In genomic region chr19:47660435-47660832, GRCh38 we compare ENCODE assay signal across 16 cellular contexts. TPM values are rescaled to one million over a fixed set of nuclear protein-coding genes. Genes with fewer than 3 reads are reported as not detected.
DNase-seq lines count a peak whose midpoint lies in the region; ATAC-seq and TF ChIP-seq lines count a peak whose summit lies in the region.
"Had no signal": no experiment of that assay in that cellular context is flagged by ENCODE, and none has a peak within 500 bp of the region (broad histone marks: within the 10 kb centered on the region; RNA-seq: fewer than 3 reads in every experiment).

No MANE protein-coding gene starts in this region.

- H3K4me1 ChIP-seq in breast epithelium (peaks cover 12 to 19% of the 10 kb centered on the region in 2 donors), right lobe of liver (peaks cover 0 to 58% (median 27%) of the 10 kb centered on the region in 4 donors), transverse colon (peaks cover 50 to 83% (median 68%) of the 10 kb centered on the region in 4 donors)

- H3K9me3 ChIP-seq in breast epithelium (no peaks in the 10 kb centered on the region), right lobe of liver (no peaks in the 10 kb centered on the region), transverse colon (no peaks in the 10 kb centered on the region)

- no peak overlapping the region for H3K4me3 Mint-ChIP-seq in activated T-cell treated with anti-CD3 and anti-CD28 coated beads, Interleukin-2, amount 50 U/mL, for 24 hours
- no peak overlapping the region for H3K4me3 Mint-ChIP-seq in activated T-cell treated with anti-CD3 and anti-CD28 coated beads, Interleukin-2, amount 50 U/mL, for 72 hours
- H3K4me3 Mint-ChIP-seq: activated naive CD4-positive, alpha-beta T cell treated with anti-CD3 and anti-CD28 coated beads for 36 hours; CD4-positive, alpha-beta T cell had no signal

- H3K36me3 ChIP-seq in breast epithelium, result no peaks in the 10 kb centered on the region
- no peaks in the 10 kb centered on the region for H3K36me3 ChIP-seq in right lobe of liver
- no peaks in the 10 kb centered on the region for H3K36me3 ChIP-seq in transverse colon

- TF ChIP-seq POLR2A in breast epithelium (IDR thresholded peaks at IDR 0.05) (no peak), right lobe of liver (IDR thresholded peaks at IDR 0.05) (no peak), transverse colon (IDR thresholded peaks at IDR 0.05) (no peak)

- intact Hi-C loops in breast epithelium (cut with DNase I; ENCODE audit: low total_unique reads) (no loop called here), right lobe of liver (cut with DNase I) (loop anchor here in 1 of 2 donors (10.0 kb wide), 1 partner anchor 46 kb away; no protein-coding TSS in a partner anchor), transverse colon (cut with DNase I; ENCODE audit: low total_unique reads) (no loop called here)

- H3K9me3 Mint-ChIP-seq in activated T-cell treated with anti-CD3 and anti-CD28 coated beads, Interleukin-2, amount 50 U/mL, for 24 hours, result no peaks in the 10 kb centered on the region
- H3K9me3 Mint-ChIP-seq in activated T-cell treated with anti-CD3 and anti-CD28 coated beads, Interleukin-2, amount 50 U/mL, for 72 hours, result no peaks in the 10 kb centered on the region
- H3K9me3 Mint-ChIP-seq: activated naive CD4-positive, alpha-beta T cell treated with anti-CD3 and anti-CD28 coated beads for 36 hours; CD4-positive, alpha-beta T cell had no signal

- ATAC-seq in activated T-cell treated with anti-CD3 and anti-CD28 coated beads, Interleukin-2, amount 50 U/mL, for 72 hours (replicated peaks in 1 of 2), result no peak
- peak; percentile 34 to 68 (median 60) for ATAC-seq in right lobe of liver
- ATAC-seq in HG02763 (IDR thresholded peaks at IDR 0.05; ENCODE audit: unreplicated experiment), result no peak
- no peak for ATAC-seq in GM19395 (IDR thresholded peaks at IDR 0.05; ENCODE audit: unreplicated experiment)
- no peak for ATAC-seq in GM19455 (IDR thresholded peaks at IDR 0.05; ENCODE audit: unreplicated experiment)
- ATAC-seq: SK-N-SH treated with all-trans-retinoic acid at 6 μM for 48 hours had no signal

- 38% methylated on average over 4 of the region's 6 CpGs for WGBS in right lobe of liver (ENCODE audit: insufficient coverage, low coverage, low lambda C conversion rate, missing lambda C conversion rate)
- 57% methylated on average over 6 of the region's 6 CpGs; no CpG with 5 or more reads in 1 of the 2 donors for WGBS in transverse colon (ENCODE audit: low coverage in 1 of 2), 2 donors

- H3K27me3 ChIP-seq in breast epithelium, result no peaks in the 10 kb centered on the region
- H3K27me3 ChIP-seq in right lobe of liver, result no peaks in the 10 kb centered on the region
- no peaks in the 10 kb centered on the region for H3K27me3 ChIP-seq in transverse colon

- peak overlapping the region; percentile 26 for H3K27ac Mint-ChIP-seq in activated T-cell treated with anti-CD3 and anti-CD28 coated beads, Interleukin-2, amount 50 U/mL, for 24 hours
- H3K27ac Mint-ChIP-seq in activated T-cell treated with anti-CD3 and anti-CD28 coated beads, Interleukin-2, amount 50 U/mL, for 72 hours, result no peak overlapping the region
- H3K27ac Mint-ChIP-seq: activated naive CD4-positive, alpha-beta T cell treated with anti-CD3 and anti-CD28 coated beads for 36 hours; CD4-positive, alpha-beta T cell had no signal

- TF ChIP-seq CTCF in breast epithelium (IDR thresholded peaks at IDR 0.05), result no peak
- TF ChIP-seq CTCF in right lobe of liver (IDR thresholded peaks at IDR 0.05), result no peak
- no peak for TF ChIP-seq CTCF in transverse colon (IDR thresholded peaks at IDR 0.05)

- no peak for TF ChIP-seq EP300 in transverse colon (IDR thresholded peaks at IDR 0.05; ENCODE audit: low read depth)

- no peak for DNase-seq in activated T-cell treated with anti-CD3 and anti-CD28 coated beads, Interleukin-2, amount 50 U/mL, for 24 hours
- DNase-seq in activated T-cell treated with anti-CD3 and anti-CD28 coated beads, Interleukin-2, amount 50 U/mL, for 72 hours, result no peak
- no peak for DNase-seq in breast epithelium (ENCODE audit: low spot score in 2 of 2)
- DNase-seq in right lobe of liver, result peak in 2 of 3 donors; percentile 49 to 66
- DNase-seq in transverse colon, result peak; percentile 57
- DNase-seq: activated naive CD4-positive, alpha-beta T cell treated with anti-CD3 and anti-CD28 coated beads for 36 hours; CD4-positive, alpha-beta T cell; central memory CD4-positive, alpha-beta T cell; NCI-H1105; retina; stimulated activated CD4-positive, alpha-beta T cell treated with anti-CD3 and anti-CD28 coated beads, Interleukin-4, amount 100 ng/mL, for 1 hour had no signal

- peaks cover 24% of the 10 kb centered on the region for H3K36me3 Mint-ChIP-seq in activated T-cell treated with anti-CD3 and anti-CD28 coated beads, Interleukin-2, amount 50 U/mL, for 24 hours (ENCODE audit: low read depth)
- H3K36me3 Mint-ChIP-seq in activated T-cell treated with anti-CD3 and anti-CD28 coated beads, Interleukin-2, amount 50 U/mL, for 72 hours (ENCODE audit: insufficient read depth in 2 of 2), result no peaks in the 10 kb centered on the region

- H3K4me3 ChIP-seq in breast epithelium (no peak overlapping the region), right lobe of liver (no peak overlapping the region), transverse colon (no peak overlapping the region)

- peaks cover 28% of the 10 kb centered on the region for H3K4me1 Mint-ChIP-seq in activated T-cell treated with anti-CD3 and anti-CD28 coated beads, Interleukin-2, amount 50 U/mL, for 24 hours (ENCODE audit: low read depth)
- peaks cover 10% of the 10 kb centered on the region for H3K4me1 Mint-ChIP-seq in activated T-cell treated with anti-CD3 and anti-CD28 coated beads, Interleukin-2, amount 50 U/mL, for 72 hours (ENCODE audit: low read depth)

- H3K27me3 Mint-ChIP-seq in activated T-cell treated with anti-CD3 and anti-CD28 coated beads, Interleukin-2, amount 50 U/mL, for 24 hours, result no peaks in the 10 kb centered on the region
- H3K27me3 Mint-ChIP-seq in activated T-cell treated with anti-CD3 and anti-CD28 coated beads, Interleukin-2, amount 50 U/mL, for 72 hours (ENCODE audit: low read depth), result no peaks in the 10 kb centered on the region
- H3K27me3 Mint-ChIP-seq: CD4-positive, alpha-beta T cell had no signal

- in situ Hi-C loops in transverse colon (cut with MboI; ENCODE audit: low pct_ligation_motif_present in 1 of 4, low pct_unique_long_range_greater_than_20kb in 1 of 4, low sequenced_read_pairs in 3 of 4), result no loop called here

- H3K27ac ChIP-seq in breast epithelium, result peak overlapping the region; percentile 60 to 67
- H3K27ac ChIP-seq in right lobe of liver, result peak overlapping the region; percentile 68 to 97 (median 97)
- H3K27ac ChIP-seq in transverse colon, result peak overlapping the region; percentile 11 to 93 (median 67)

RNA-seq across cellular contexts. Expression of gene BICRA, which starts 51.5 kb away (rescaled TPM):
- 10 to 100 TPM; 17.0 to 17.9 TPM for total RNA-seq in activated T-cell treated with anti-CD3 and anti-CD28 coated beads, Interleukin-2, amount 50 U/mL, for 72 hours
- total RNA-seq in breast epithelium (1 to 10 TPM; 4.2 to 8.3 (median 7.5) TPM), right lobe of liver (1 to 10 TPM; 3.7 to 7.3 (median 6.4) TPM), transverse colon (10 to 100 TPM; 11.6 to 30.3 (median 13.2) TPM)
- total RNA-seq: A172 had no signal

RNA-seq across cellular contexts. Expression of gene EHD2, which starts 52.8 kb away (rescaled TPM):
- total RNA-seq in activated T-cell treated with anti-CD3 and anti-CD28 coated beads, Interleukin-2, amount 50 U/mL, for 72 hours, result 1 to 10 TPM; 1.6 to 2.9 TPM
- 100 to 1,000 TPM in 1 of 3 donors, 10 to 100 TPM in 2; 38.8 to 121 (median 67.2) TPM for total RNA-seq in breast epithelium
- total RNA-seq in right lobe of liver, result 10 to 100 TPM in 3 of 6 experiments, 1 to 10 TPM in 3; 3.6 to 20.2 (median 12.8) TPM
- 10 to 100 TPM; 15.2 to 93.1 (median 25.3) TPM for total RNA-seq in transverse colon

Comparison
In these comparisons a context has a peak if more than half of its experiments do, and no peak if none do; other contexts are left out.
1. DNase-seq: peak in right lobe of liver (2 of 3) and transverse colon (single experiment); none in activated T-cell treated with anti-CD3 and anti-CD28 coated beads, Interleukin-2, amount 50 U/mL, for 24 hours (single experiment), activated T-cell treated with anti-CD3 and anti-CD28 coated beads, Interleukin-2, amount 50 U/mL, for 72 hours (0 of 2) and breast epithelium (0 of 2).
2. ATAC-seq: peak in right lobe of liver (4 of 4); none in activated T-cell treated with anti-CD3 and anti-CD28 coated beads, Interleukin-2, amount 50 U/mL, for 72 hours (0 of 2), HG02763 (single experiment), GM19395 (single experiment) and GM19455 (single experiment).
3. Peak in every context shown above with its lines, with median percentiles within 50 percentile points of each other: H3K27ac ChIP-seq.